Comparison of ENCODE assay signal across 1 cellular context in the genomic region with DNA sequence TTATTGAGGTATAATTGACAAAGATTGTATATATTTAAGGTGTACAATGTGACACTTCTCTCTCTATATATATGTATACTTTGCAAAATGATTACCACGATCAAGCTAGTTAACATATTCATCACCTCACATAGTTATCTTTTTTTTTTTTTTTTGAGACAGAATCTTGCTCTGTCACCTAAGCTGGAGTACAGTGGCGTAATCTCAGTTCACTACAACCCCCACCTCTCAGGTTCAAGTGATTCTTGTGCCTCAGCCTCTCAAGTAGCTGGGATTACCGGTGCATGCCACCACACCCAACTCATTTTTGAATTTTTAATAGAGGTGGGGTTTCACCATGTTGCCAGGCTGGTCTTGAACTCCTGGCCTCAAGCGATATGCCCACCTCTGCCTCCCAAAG.
TF ChIP-seq lines count a peak whose summit lies in the region.

No MANE protein-coding gene starts in this region.

TF ChIP-seq in SK-N-SH, 30 proteins besides CTCF, POLR2A, EP300 and RAD21:
- TF ChIP-seq RFX5 (IDR thresholded peaks at IDR 0.05; ENCODE audit: low read length) (no peak), FOSL2 (IDR thresholded peaks at IDR 0.05; ENCODE audit: borderline replicate concordance, low read depth) (no peak), SIN3A (IDR thresholded peaks at IDR 0.05; ENCODE audit: borderline replicate concordance, low read depth, low read length) (no peak), FOXM1 (IDR thresholded peaks at IDR 0.05; ENCODE audit: low read depth) (no peak), MEF2A (IDR thresholded peaks at IDR 0.05; ENCODE audit: borderline replicate concordance, low read depth) (no peak), RCOR1 (IDR thresholded peaks at IDR 0.05; ENCODE audit: low read length) (no peak), GATA2 (CRISPR knock-in tag; IDR thresholded peaks at IDR 0.05) (no peak), TEAD4 (IDR thresholded peaks at IDR 0.05; ENCODE audit: borderline replicate concordance, insufficient read depth) (no peak), NRF1 (IDR thresholded peaks at IDR 0.05; ENCODE audit: low read depth, low read length) (no peak), SMC3 (IDR thresholded peaks at IDR 0.05; ENCODE audit: low read depth, low read length) (no peak), JUND (IDR thresholded peaks at IDR 0.05) (no peak)
- TF ChIP-seq, protein P1, sequence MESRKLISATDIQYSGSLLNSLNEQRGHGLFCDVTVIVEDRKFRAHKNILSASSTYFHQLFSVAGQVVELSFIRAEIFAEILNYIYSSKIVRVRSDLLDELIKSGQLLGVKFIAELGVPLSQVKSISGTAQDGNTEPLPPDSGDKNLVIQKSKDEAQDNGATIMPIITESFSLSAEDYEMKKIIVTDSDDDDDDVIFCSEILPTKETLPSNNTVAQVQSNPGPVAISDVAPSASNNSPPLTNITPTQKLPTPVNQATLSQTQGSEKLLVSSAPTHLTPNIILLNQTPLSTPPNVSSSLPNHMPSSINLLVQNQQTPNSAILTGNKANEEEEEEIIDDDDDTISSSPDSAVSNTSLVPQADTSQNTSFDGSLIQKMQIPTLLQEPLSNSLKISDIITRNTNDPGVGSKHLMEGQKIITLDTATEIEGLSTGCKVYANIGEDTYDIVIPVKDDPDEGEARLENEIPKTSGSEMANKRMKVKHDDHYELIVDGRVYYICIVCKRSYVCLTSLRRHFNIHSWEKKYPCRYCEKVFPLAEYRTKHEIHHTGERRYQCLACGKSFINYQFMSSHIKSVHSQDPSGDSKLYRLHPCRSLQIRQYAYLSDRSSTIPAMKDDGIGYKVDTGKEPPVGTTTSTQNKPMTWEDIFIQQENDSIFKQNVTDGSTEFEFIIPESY (IDR thresholded peaks at IDR 0.05; ENCODE audit: borderline replicate concordance, low read depth) = no peak
- TF ChIP-seq, protein P2, sequence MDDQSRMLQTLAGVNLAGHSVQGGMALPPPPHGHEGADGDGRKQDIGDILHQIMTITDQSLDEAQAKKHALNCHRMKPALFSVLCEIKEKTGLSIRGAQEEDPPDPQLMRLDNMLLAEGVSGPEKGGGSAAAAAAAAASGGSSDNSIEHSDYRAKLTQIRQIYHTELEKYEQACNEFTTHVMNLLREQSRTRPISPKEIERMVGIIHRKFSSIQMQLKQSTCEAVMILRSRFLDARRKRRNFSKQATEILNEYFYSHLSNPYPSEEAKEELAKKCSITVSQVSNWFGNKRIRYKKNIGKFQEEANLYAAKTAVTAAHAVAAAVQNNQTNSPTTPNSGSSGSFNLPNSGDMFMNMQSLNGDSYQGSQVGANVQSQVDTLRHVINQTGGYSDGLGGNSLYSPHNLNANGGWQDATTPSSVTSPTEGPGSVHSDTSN (IDR thresholded peaks at IDR 0.05) = no peak
- TF ChIP-seq, protein P3, sequence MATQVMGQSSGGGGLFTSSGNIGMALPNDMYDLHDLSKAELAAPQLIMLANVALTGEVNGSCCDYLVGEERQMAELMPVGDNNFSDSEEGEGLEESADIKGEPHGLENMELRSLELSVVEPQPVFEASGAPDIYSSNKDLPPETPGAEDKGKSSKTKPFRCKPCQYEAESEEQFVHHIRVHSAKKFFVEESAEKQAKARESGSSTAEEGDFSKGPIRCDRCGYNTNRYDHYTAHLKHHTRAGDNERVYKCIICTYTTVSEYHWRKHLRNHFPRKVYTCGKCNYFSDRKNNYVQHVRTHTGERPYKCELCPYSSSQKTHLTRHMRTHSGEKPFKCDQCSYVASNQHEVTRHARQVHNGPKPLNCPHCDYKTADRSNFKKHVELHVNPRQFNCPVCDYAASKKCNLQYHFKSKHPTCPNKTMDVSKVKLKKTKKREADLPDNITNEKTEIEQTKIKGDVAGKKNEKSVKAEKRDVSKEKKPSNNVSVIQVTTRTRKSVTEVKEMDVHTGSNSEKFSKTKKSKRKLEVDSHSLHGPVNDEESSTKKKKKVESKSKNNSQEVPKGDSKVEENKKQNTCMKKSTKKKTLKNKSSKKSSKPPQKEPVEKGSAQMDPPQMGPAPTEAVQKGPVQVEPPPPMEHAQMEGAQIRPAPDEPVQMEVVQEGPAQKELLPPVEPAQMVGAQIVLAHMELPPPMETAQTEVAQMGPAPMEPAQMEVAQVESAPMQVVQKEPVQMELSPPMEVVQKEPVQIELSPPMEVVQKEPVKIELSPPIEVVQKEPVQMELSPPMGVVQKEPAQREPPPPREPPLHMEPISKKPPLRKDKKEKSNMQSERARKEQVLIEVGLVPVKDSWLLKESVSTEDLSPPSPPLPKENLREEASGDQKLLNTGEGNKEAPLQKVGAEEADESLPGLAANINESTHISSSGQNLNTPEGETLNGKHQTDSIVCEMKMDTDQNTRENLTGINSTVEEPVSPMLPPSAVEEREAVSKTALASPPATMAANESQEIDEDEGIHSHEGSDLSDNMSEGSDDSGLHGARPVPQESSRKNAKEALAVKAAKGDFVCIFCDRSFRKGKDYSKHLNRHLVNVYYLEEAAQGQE (IDR thresholded peaks at IDR 0.05; ENCODE audit: low read depth, low read length) = no peak
- TF ChIP-seq, protein P4, sequence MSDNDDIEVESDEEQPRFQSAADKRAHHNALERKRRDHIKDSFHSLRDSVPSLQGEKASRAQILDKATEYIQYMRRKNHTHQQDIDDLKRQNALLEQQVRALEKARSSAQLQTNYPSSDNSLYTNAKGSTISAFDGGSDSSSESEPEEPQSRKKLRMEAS (IDR thresholded peaks at IDR 0.05; ENCODE audit: low read depth) = no peak
TF ChIP-seq in SK-N-SH: peak in this region for 0.
